1 cellular context compared by ENCODE assay signal in the genomic region with DNA sequence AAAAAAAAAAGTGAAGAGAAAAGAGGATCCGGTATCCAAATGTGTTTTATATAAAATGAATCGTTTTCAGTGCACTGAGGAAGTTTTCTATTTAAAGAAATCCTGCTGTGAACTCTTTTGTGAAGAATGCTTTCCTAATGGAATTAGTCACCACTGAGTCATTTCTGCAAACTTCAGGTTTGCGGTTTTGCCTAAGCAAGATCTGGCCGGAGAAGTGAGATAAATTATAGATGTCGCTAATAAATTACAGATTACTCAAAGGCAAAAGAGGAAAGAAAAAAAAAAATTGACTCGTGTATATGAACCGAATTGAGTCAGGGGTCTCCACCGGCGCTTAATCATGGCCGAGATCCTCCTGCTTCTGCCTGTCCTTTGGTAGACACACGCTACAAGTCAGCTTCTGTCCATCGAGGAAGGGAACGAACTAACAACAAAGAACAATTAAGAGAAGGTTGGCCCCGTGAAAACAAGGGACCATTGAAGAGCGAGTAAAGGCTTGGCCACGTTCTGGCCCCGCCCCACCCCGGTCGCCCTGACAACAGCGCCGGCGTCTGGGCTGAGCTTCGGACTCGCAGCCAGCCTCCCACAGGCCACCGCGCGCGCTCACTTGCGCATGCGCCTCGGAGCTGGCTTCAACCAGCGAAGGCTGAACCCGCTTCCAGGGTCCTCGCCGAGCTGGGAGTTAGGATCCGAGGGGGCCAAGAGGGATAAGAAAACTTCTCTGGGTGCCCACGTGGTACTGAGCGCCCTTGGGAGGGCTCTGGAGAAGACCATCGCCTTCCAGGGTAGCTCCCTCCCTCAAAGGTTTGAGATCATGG.
TF ChIP-seq lines count a peak whose summit lies in the region.

No MANE protein-coding gene starts in this region.

TF ChIP-seq in neural cell, 6 proteins besides CTCF, POLR2A, EP300 and RAD21 (continued from another document):
- TF ChIP-seq REST (IDR thresholded peaks at IDR 0.05; ENCODE audit: borderline replicate concordance) (no peak), MXI1 (conservative IDR thresholded peaks at IDR 0.05; ENCODE audit: poor library complexity, severe bottlenecking) (peak; percentile 79), POLR2AphosphoS5 (IDR thresholded peaks at IDR 0.05) (peak; percentile 90)
